8 cellular contexts compared by ENCODE assay signal in the genomic region with DNA sequence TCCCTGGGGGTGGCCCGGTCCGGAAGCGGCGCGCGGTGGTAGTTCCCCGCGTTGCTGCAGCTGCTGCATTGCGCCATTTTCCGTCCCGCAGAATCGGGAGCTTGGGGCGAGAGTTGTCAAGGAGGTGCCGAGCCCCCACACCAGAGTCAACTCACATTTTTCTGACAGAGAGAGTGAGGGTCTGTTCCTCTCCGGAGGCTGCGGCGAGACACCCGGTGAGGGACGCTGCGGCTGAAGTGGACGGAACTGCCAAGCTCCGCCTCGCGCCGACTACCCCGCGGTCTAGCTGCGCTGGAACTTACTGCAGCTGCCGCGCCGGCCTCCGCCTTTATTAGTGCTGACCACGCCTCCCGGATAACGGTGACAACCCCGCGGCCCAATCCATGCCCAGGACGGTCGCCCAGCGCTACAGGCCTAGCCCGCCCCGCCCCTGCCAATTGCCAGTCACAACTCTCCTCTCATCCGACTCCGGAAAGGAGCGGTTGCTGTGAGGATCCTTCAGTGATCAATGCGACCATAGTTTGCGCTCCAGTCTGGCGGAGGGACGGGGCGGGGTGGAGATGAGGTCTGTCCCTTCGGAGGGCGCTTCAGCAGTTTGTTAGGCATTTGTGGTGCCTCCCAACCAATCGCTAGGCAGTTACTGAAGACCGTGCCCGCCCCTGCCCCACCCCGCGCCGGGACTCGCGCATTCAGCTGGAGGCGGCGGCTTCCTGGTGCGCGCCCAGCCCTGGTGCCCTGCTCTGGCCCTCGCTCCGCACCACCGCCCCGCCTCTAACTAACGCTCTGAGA. TPM values are rescaled to one million over a fixed set of nuclear protein-coding genes. Genes with fewer than 3 reads are reported as not detected.
DNase-seq lines count a peak whose midpoint lies in the region; ATAC-seq lines count a peak whose summit lies in the region.

Gene VAMP1, minus strand, starts transcription at position 303 of the 789 bp plus-strand sequence. Its CDS starts 146 bp downstream, at position 157.

- H3K9ac ChIP-seq in BLaER1: peak within 1 kb of the TSS; percentile 95

- peak within 1 kb of the TSS; percentile 94 for H3K27ac ChIP-seq in BLaER1

- peaks cover 53% of the 10 kb centered on the region for H3K4me1 ChIP-seq in BLaER1

- peak within 1 kb of the TSS; percentile 91 for H3K4me3 ChIP-seq in BLaER1

- CTCF ChIA-PET in activated CD4-positive, alpha-beta T cell treated with anti-CD3 and anti-CD28 coated beads, Interleukin-2, amount 10 ng/mL, durations not matched to agents 7 days and 5 days (lab: Charles Lee): interaction anchor here (0.7 to 2.2 kb wide), 13 partner anchors 8 to 142 kb away, joined by 3 to 12 read pairs (median 3); no protein-coding TSS in a partner anchor

- peak within 1 kb of the TSS; percentile 92 for H3K27ac Mint-ChIP-seq in activated CD4-positive, alpha-beta T cell treated with anti-CD3 and anti-CD28 coated beads, Interleukin-2, amount 10 ng/mL, durations not matched to agents 7 days and 5 days

- no peaks in the 10 kb centered on the region for H3K27me3 ChIP-seq in BLaER1

- DNase-seq in NCI-H69 (lab: John Stamatoyannopoulos, UW): peak; percentile 99
- DNase-seq in activated CD4-positive, alpha-beta T cell treated with anti-CD3 and anti-CD28 coated beads, Interleukin-2, amount 10 ng/mL, durations not matched to agents 7 days and 5 days: peak; percentile 100
- DNase-seq in cortex of kidney (lab: John Stamatoyannopoulos, UW): peak; percentile 81
- DNase-seq in left lobe of liver (ENCODE audit: low spot score): peak; percentile 99
- DNase-seq in stimulated activated CD4-positive, alpha-beta T cell treated with anti-CD3 and anti-CD28 coated beads, Interleukin-2, amount 100 ng/mL, for 4 hours (ENCODE audit: low read depth): peak; percentile 93

- peaks cover 29% of the 10 kb centered on the region for H3K9me3 ChIP-seq in BLaER1

- H3K36me3 Mint-ChIP-seq in activated CD4-positive, alpha-beta T cell treated with anti-CD3 and anti-CD28 coated beads, Interleukin-2, amount 10 ng/mL, durations not matched to agents 7 days and 5 days (ENCODE audit: low read depth): peaks cover 40% of the 10 kb centered on the region

- no peaks in the 10 kb centered on the region for H3K9me3 Mint-ChIP-seq in activated CD4-positive, alpha-beta T cell treated with anti-CD3 and anti-CD28 coated beads, Interleukin-2, amount 10 ng/mL, durations not matched to agents 7 days and 5 days

- peaks cover 36% of the 10 kb centered on the region for H3K36me3 ChIP-seq in BLaER1

- peaks cover 8% of the 10 kb centered on the region; the same call in 1 of the 2 replicates for H4K20me1 ChIP-seq in BLaER1

- peak within 1 kb of the TSS; percentile 98 for H3K4me2 ChIP-seq in BLaER1

- POLR2A ChIA-PET in activated CD4-positive, alpha-beta T cell treated with anti-CD3 and anti-CD28 coated beads, Interleukin-2, amount 10 ng/mL, durations not matched to agents 7 days and 5 days (lab: Charles Lee): interaction anchor here (0.5 to 2.2 kb wide), 9 partner anchors 9 to 427 kb away, joined by 3 to 13 read pairs (median 8); partner anchors contain the start of genes GAPDH, MRPL51 and TAPBPL

- H3K4me3 Mint-ChIP-seq in activated CD4-positive, alpha-beta T cell treated with anti-CD3 and anti-CD28 coated beads, Interleukin-2, amount 10 ng/mL, durations not matched to agents 7 days and 5 days: peak within 1 kb of the TSS; percentile 96

- peaks cover 56% of the 10 kb centered on the region for H3K4me1 Mint-ChIP-seq in activated CD4-positive, alpha-beta T cell treated with anti-CD3 and anti-CD28 coated beads, Interleukin-2, amount 10 ng/mL, durations not matched to agents 7 days and 5 days

- peak; percentile 84 for ATAC-seq in GM19328 (IDR thresholded peaks at IDR 0.05; ENCODE audit: unreplicated experiment)
- peak; percentile 80 for ATAC-seq in HG03520 (IDR thresholded peaks at IDR 0.05; ENCODE audit: unreplicated experiment)
- peak; percentile 90 for ATAC-seq in left lobe of liver

- peaks cover 6% of the 10 kb centered on the region for H3K27me3 Mint-ChIP-seq in activated CD4-positive, alpha-beta T cell treated with anti-CD3 and anti-CD28 coated beads, Interleukin-2, amount 10 ng/mL, durations not matched to agents 7 days and 5 days

RNA-seq across cellular contexts. Expression of gene VAMP1, which starts in this region (rescaled TPM):
- 10 to 100 TPM; 61.4 to 73.4 TPM for total RNA-seq in activated CD4-positive, alpha-beta T cell treated with anti-CD3 and anti-CD28 coated beads, Interleukin-2, amount 10 ng/mL, durations not matched to agents 7 days and 5 days
- total RNA-seq in left lobe of liver: 6.1 TPM

Comparison
In these comparisons a context has a peak if more than half of its experiments do, and no peak if none do; other contexts are left out.
1. Peak in every context shown above with its lines: DNase-seq, ATAC-seq, H3K4me3 ChIP-seq and H3K27ac ChIP-seq.